Comparison of ENCODE assay signal across 8 cellular contexts in the genomic region with DNA sequence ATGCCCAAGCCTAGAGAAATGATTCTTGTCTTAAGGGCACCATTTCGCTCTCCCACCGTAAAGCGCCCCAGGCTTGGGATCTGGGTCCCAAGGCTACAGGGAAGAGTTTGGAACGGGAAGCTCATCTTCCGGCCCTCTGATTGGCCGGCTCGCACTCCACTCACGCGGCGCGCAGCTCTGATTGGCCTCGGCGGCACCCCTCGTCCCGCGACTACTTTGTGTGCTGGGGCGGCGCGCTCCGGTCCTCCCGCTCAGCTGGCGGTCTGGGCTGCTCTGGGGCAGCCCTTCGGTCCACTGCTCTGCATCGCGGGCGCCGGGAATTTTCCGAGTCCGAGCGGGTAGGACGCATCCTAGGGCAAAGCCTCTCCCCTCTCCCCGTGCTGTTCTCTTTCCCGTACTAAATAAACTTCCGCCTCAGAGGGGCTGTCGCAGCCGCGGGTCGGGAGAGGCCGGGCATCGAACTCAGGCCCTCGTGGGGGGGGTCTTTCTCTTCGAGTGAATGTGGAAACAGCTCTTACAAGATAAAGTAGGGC. TPM values are rescaled to one million over a fixed set of nuclear protein-coding genes. Genes with fewer than 3 reads are reported as not detected.
DNase-seq lines count a peak whose midpoint lies in the region; ATAC-seq, FAIRE-seq and TF ChIP-seq lines count a peak whose summit lies in the region.

No MANE protein-coding gene starts in this region.

- no peaks in the 10 kb centered on the region for H3K36me3 ChIP-seq in BLaER1 treated with 17β-estradiol and CSF1 and Interleukin-3, amounts not matched to agents 10 nM and 100 nM
- H3K36me3 ChIP-seq in lower lobe of right lung, result no peaks in the 10 kb centered on the region

- peak overlapping the region; percentile 72 to 85 (median 80) for H3K4me2 ChIP-seq in BLaER1 treated with 17β-estradiol and CSF1 and Interleukin-3, amounts not matched to agents 10 nM and 100 nM

- DNase-seq in GM19239 (ENCODE audit: insufficient read length, low spot score) (peak; percentile 40), NCI-H69 (lab: John Stamatoyannopoulos, UW) (peak; percentile 95), ecto neural progenitor cell (ENCODE audit: low spot score) (peak; percentile 94), lower lobe of right lung (peak; percentile 94)
- peak; percentile 83 for DNase-seq in activated CD4-positive, alpha-beta memory T cell treated with anti-CD3 and anti-CD28 coated beads, Interleukin-2, amount 10 ng/mL, durations not matched to agents 7 days and 5 days
- peak; percentile 46 to 67 (median 54) for DNase-seq in stimulated activated CD4-positive, alpha-beta T cell treated with anti-CD3 and anti-CD28 coated beads, TNF-alpha, amount 100 ng/mL, for 1 hour (ENCODE audit: low read depth in 3 of 3, low spot score in 1 of 3)

- H3K4me1 ChIP-seq in BLaER1 treated with 17β-estradiol and CSF1 and Interleukin-3, amounts not matched to agents 10 nM and 100 nM, result peaks cover 7 to 23% (median 18%) of the 10 kb centered on the region in 10 experiments; a peak in 18 of 20 replicates
- H3K4me1 ChIP-seq in lower lobe of right lung, result peaks cover 22% of the 10 kb centered on the region

- no peaks in the 10 kb centered on the region for H3K27me3 ChIP-seq in BLaER1 treated with 17β-estradiol and CSF1 and Interleukin-3, amounts not matched to agents 10 nM and 100 nM
- H3K27me3 ChIP-seq in lower lobe of right lung (ENCODE audit: low read depth), result no peaks in the 10 kb centered on the region

- peaks cover 36% of the 10 kb centered on the region for H3K4me1 Mint-ChIP-seq in activated CD4-positive, alpha-beta memory T cell treated with anti-CD3 and anti-CD28 coated beads, Interleukin-2, amount 10 ng/mL, durations not matched to agents 7 days and 5 days

- no peaks in the 10 kb centered on the region for H3K9me3 Mint-ChIP-seq in activated CD4-positive, alpha-beta memory T cell treated with anti-CD3 and anti-CD28 coated beads, Interleukin-2, amount 10 ng/mL, durations not matched to agents 7 days and 5 days

- peak overlapping the region; percentile 82 to 91 (median 86) for H3K9ac ChIP-seq in BLaER1 treated with 17β-estradiol and CSF1 and Interleukin-3, amounts not matched to agents 10 nM and 100 nM

- POLR2A ChIA-PET in activated CD4-positive, alpha-beta memory T cell treated with anti-CD3 and anti-CD28 coated beads, Interleukin-2, amount 10 ng/mL, durations not matched to agents 7 days and 5 days (lab: Charles Lee), result interaction anchor here (0.7 to 5.6 kb wide), 45 partner anchors 9 to 1096 kb away, joined by 3 to 47 read pairs (median 4); a partner anchor contains a TSS

- peak overlapping the region; percentile 93 for H3K27ac Mint-ChIP-seq in activated CD4-positive, alpha-beta memory T cell treated with anti-CD3 and anti-CD28 coated beads, Interleukin-2, amount 10 ng/mL, durations not matched to agents 7 days and 5 days

- H3K36me3 Mint-ChIP-seq in activated CD4-positive, alpha-beta memory T cell treated with anti-CD3 and anti-CD28 coated beads, Interleukin-2, amount 10 ng/mL, durations not matched to agents 7 days and 5 days (ENCODE audit: low read depth), result peaks cover 13% of the 10 kb centered on the region

- TF ChIP-seq CTCF in lower lobe of right lung (IDR thresholded peaks at IDR 0.05), result no peak

- H3K4me3 Mint-ChIP-seq in activated CD4-positive, alpha-beta memory T cell treated with anti-CD3 and anti-CD28 coated beads, Interleukin-2, amount 10 ng/mL, durations not matched to agents 7 days and 5 days, result peak overlapping the region; percentile 91

- CTCF ChIA-PET in activated CD4-positive, alpha-beta memory T cell treated with anti-CD3 and anti-CD28 coated beads, Interleukin-2, amount 10 ng/mL, durations not matched to agents 7 days and 5 days (lab: Charles Lee), result interaction anchor here (0.6 to 5.5 kb wide), 42 partner anchors 10 to 660 kb away, joined by 3 to 76 read pairs (median 5); a partner anchor contains a TSS

- H3K4me3 ChIP-seq in BLaER1 treated with 17β-estradiol and CSF1 and Interleukin-3, amounts not matched to agents 10 nM and 100 nM, result peak overlapping the region; percentile 78 to 96 (median 85)
- H3K4me3 ChIP-seq in lower lobe of right lung, result peak overlapping the region; percentile 87

- no peaks in the 10 kb centered on the region for H3K27me3 Mint-ChIP-seq in activated CD4-positive, alpha-beta memory T cell treated with anti-CD3 and anti-CD28 coated beads, Interleukin-2, amount 10 ng/mL, durations not matched to agents 7 days and 5 days

- H3K27ac ChIP-seq in BLaER1 treated with 17β-estradiol and CSF1 and Interleukin-3, amounts not matched to agents 10 nM and 100 nM, result peak overlapping the region; percentile 66 to 91 (median 85)
- H3K27ac ChIP-seq in lower lobe of right lung, result peak overlapping the region; percentile 95

- intact Hi-C loops in lower lobe of right lung (cut with DNase I), result loop anchor here (10.0 kb wide), 1 partner anchor 413 kb away; no protein-coding TSS in a partner anchor

- FAIRE-seq in GM19239 (lab: Jason Lieb, UNC), result peak; percentile 95

- H3K9me3 ChIP-seq in BLaER1 treated with 17β-estradiol and CSF1 and Interleukin-3, amounts not matched to agents 10 nM and 100 nM (replicated peaks in 1 of 11), result no peaks in the 10 kb centered on the region
- H3K9me3 ChIP-seq in lower lobe of right lung, result no peaks in the 10 kb centered on the region

- H4K20me1 ChIP-seq in BLaER1 treated with 17β-estradiol and CSF1 and Interleukin-3, amounts not matched to agents 10 nM and 100 nM, result peaks cover 0 to 26% (median 15%) of the 10 kb centered on the region in 11 experiments; a peak in 11 of 22 replicates

- peak; percentile 36 for ATAC-seq in HG03457 (IDR thresholded peaks at IDR 0.05; ENCODE audit: unreplicated experiment)
- ATAC-seq in lower lobe of right lung, result peak; percentile 91 to 93

RNA-seq across cellular contexts. Expression of a gene that starts 0.8 kb away (rescaled TPM):
- total RNA-seq in activated CD4-positive, alpha-beta memory T cell treated with anti-CD3 and anti-CD28 coated beads, Interleukin-2, amount 10 ng/mL, durations not matched to agents 7 days and 5 days, result 10 to 100 TPM; 85.0 to 85.5 TPM
- total RNA-seq in lower lobe of right lung, result 46.1 TPM

Comparison
In these comparisons a context has a peak if more than half of its experiments do, and no peak if none do; other contexts are left out.
1. Peak in every context shown above with its lines: DNase-seq, ATAC-seq, H3K4me3 ChIP-seq and H3K27ac ChIP-seq.
2. DNase-seq: peak in every context shown above with its lines; median percentile 95 in NCI-H69; 94 in ecto neural progenitor cell; 94 in lower lobe of right lung; 83 in activated CD4-positive, alpha-beta memory T cell treated with anti-CD3 and anti-CD28 coated beads, Interleukin-2, amount 10 ng/mL, durations not matched to agents 7 days and 5 days; 54 in stimulated activated CD4-positive, alpha-beta T cell treated with anti-CD3 and anti-CD28 coated beads, TNF-alpha, amount 100 ng/mL, for 1 hour; 40 in GM19239.